In genomic region chr12:54984602-54985376, GRCh38 we compare ENCODE assay signal across 9 cellular contexts. TPM values are rescaled to one million over a fixed set of nuclear protein-coding genes. Genes with fewer than 3 reads are reported as not detected.
DNase-seq lines count a peak whose midpoint lies in the region; ATAC-seq and TF ChIP-seq lines count a peak whose summit lies in the region.
"Had no signal": no experiment of that assay in that cellular context is flagged by ENCODE, and none has a peak within 500 bp of the region (broad histone marks: within the 10 kb centered on the region; RNA-seq: fewer than 3 reads in every experiment).

TSS of gene TESPA1 (minus strand) at chr12:54984762. CDS start at chr12:54974562, 10,200 bp downstream.

- H3K36me3 Mint-ChIP-seq in T-helper 1 cell treated with Interleukin-12 subunit alpha and Interleukin-12 subunit beta and Interleukin-4 antibody, amounts not matched to agents 30 μg/mL and 1 μg/mL, for 36 hours (ENCODE audit: low read depth) = peaks cover 40% of the 10 kb centered on the region
- H3K36me3 Mint-ChIP-seq in activated naive CD8-positive, alpha-beta T cell = peaks cover 37% of the 10 kb centered on the region
- H3K36me3 Mint-ChIP-seq in glutamatergic neuron (ENCODE audit: unreplicated experiment) = no peaks in the 10 kb centered on the region

- intact Hi-C loops in sciatic nerve (cut with DNase I) = no loop called here

- peak within 1 kb of the TSS; percentile 90 for H3K27ac Mint-ChIP-seq in T-helper 1 cell treated with Interleukin-12 subunit alpha and Interleukin-12 subunit beta and Interleukin-4 antibody, amounts not matched to agents 30 μg/mL and 1 μg/mL, for 36 hours
- peak within 1 kb of the TSS; percentile 99 for H3K27ac Mint-ChIP-seq in activated naive CD8-positive, alpha-beta T cell
- H3K27ac Mint-ChIP-seq in glutamatergic neuron (ENCODE audit: unreplicated experiment) = no peak within 1 kb of the TSS

- H3K9me3 Mint-ChIP-seq in T-helper 1 cell treated with Interleukin-12 subunit alpha and Interleukin-12 subunit beta and Interleukin-4 antibody, amounts not matched to agents 30 μg/mL and 1 μg/mL, for 36 hours = no peaks in the 10 kb centered on the region
- H3K9me3 Mint-ChIP-seq in activated naive CD8-positive, alpha-beta T cell (ENCODE audit: low read depth) = peaks cover 3% of the 10 kb centered on the region
- H3K9me3 Mint-ChIP-seq in glutamatergic neuron (ENCODE audit: unreplicated experiment) = peaks cover 5% of the 10 kb centered on the region

- no peak for TF ChIP-seq CTCF in glutamatergic neuron (IDR thresholded peaks at IDR 0.05; ENCODE audit: partially characterized antibody, unreplicated experiment)

- peak within 1 kb of the TSS; percentile 92 for H3K4me3 Mint-ChIP-seq in T-helper 1 cell treated with Interleukin-12 subunit alpha and Interleukin-12 subunit beta and Interleukin-4 antibody, amounts not matched to agents 30 μg/mL and 1 μg/mL, for 36 hours
- peak within 1 kb of the TSS; percentile 94 for H3K4me3 Mint-ChIP-seq in activated naive CD8-positive, alpha-beta T cell
- H3K4me3 Mint-ChIP-seq in glutamatergic neuron (ENCODE audit: unreplicated experiment) = no peak within 1 kb of the TSS

- DNase-seq in sciatic nerve (ENCODE audit: low spot score) = peak; percentile 75
- no peak for DNase-seq in NCI-H510A (lab: John Stamatoyannopoulos, UW)
- no peak for DNase-seq in glutamatergic neuron
- no peak for DNase-seq in HuH-7 (ENCODE audit: low spot score)

- H3K27me3 Mint-ChIP-seq in T-helper 1 cell treated with Interleukin-12 subunit alpha and Interleukin-12 subunit beta and Interleukin-4 antibody, amounts not matched to agents 30 μg/mL and 1 μg/mL, for 36 hours (ENCODE audit: low read depth) = no peaks in the 10 kb centered on the region
- no peaks in the 10 kb centered on the region for H3K27me3 Mint-ChIP-seq in activated naive CD8-positive, alpha-beta T cell
- H3K27me3 Mint-ChIP-seq in glutamatergic neuron (ENCODE audit: unreplicated experiment) = peaks cover 5% of the 10 kb centered on the region

- ATAC-seq in GM18870 (IDR thresholded peaks at IDR 0.05; ENCODE audit: unreplicated experiment) (peak; percentile 95), HG03060 (IDR thresholded peaks at IDR 0.05; ENCODE audit: low read depth, unreplicated experiment) (peak; percentile 90), sciatic nerve (peak; percentile 88)
- ATAC-seq: Panc1 had no signal

- peaks cover 57% of the 10 kb centered on the region for H3K4me1 Mint-ChIP-seq in T-helper 1 cell treated with Interleukin-12 subunit alpha and Interleukin-12 subunit beta and Interleukin-4 antibody, amounts not matched to agents 30 μg/mL and 1 μg/mL, for 36 hours (ENCODE audit: low read depth)
- H3K4me1 Mint-ChIP-seq in activated naive CD8-positive, alpha-beta T cell (ENCODE audit: low read depth) = peaks cover 78% of the 10 kb centered on the region
- peaks cover 8% of the 10 kb centered on the region for H3K4me1 Mint-ChIP-seq in glutamatergic neuron (ENCODE audit: low read depth, unreplicated experiment)

RNA-seq across cellular contexts. Expression of gene TESPA1, which starts in this region (rescaled TPM):
- 3.1 TPM for total RNA-seq in sciatic nerve
- not detected for total RNA-seq in glutamatergic neuron (ENCODE audit: unreplicated experiment)
